ENCODE assay signal across 23 cellular contexts in the genomic region with DNA sequence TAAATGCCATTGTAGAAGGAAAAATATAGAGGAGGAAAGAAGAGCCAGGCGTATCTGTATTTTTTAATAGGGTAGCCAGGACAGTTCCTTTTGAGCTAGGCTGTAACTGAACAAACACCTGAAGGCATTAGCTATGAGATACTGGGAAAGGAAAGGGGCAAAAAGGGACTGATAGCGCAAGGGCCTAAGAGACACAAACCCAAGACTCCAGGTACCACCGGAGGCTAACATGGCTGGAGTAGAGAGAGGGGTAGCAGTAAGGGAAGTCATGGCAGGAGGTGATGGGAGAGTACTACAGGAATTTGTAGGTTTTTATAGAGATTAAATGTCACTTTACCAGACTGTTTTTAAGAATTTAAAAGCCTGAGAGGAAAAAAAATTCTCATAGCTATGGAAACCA. TPM values are rescaled to one million over a fixed set of nuclear protein-coding genes. Genes with fewer than 3 reads are reported as not detected.
DNase-seq lines count a peak whose midpoint lies in the region; ATAC-seq and TF ChIP-seq lines count a peak whose summit lies in the region.
"Had no signal": no experiment of that assay in that cellular context is flagged by ENCODE, and none has a peak within 500 bp of the region (broad histone marks: within the 10 kb centered on the region; RNA-seq: fewer than 3 reads in every experiment).

No MANE protein-coding gene starts in this region.

- ATAC-seq in HG03196 (IDR thresholded peaks at IDR 0.05; ENCODE audit: unreplicated experiment), result no peak
- ATAC-seq in HG03439 (IDR thresholded peaks at IDR 0.05; ENCODE audit: unreplicated experiment), result no peak

- no peaks in the 10 kb centered on the region for H3K79me2 ChIP-seq in PC-9 (ENCODE audit: low read depth)

- H3K9me3 Mint-ChIP-seq in T-helper 2 cell treated with Interferon-gamma antibody and Interleukin-4, amounts not matched to agents 5 μg/mL and 100 μg/mL, for 36 hours, result no peaks in the 10 kb centered on the region
- no peaks in the 10 kb centered on the region for H3K9me3 Mint-ChIP-seq in endodermal cell
- H3K9me3 Mint-ChIP-seq: type B pancreatic cell had no signal

- H2AFZ ChIP-seq in PC-9, result no peak overlapping the region

- H3K4me1 ChIP-seq in PC-9 (replicated peaks; ENCODE audit: insufficient read depth) (no peaks in the 10 kb centered on the region), endodermal cell (ENCODE audit: control insufficient read depth, insufficient read depth, low read length) (no peaks in the 10 kb centered on the region)
- H3K4me1 ChIP-seq: left ventricle myocardium inferior had no signal

- H3K9me2 ChIP-seq in PC-9 (ENCODE audit: insufficient read depth), result no peaks in the 10 kb centered on the region

- POLR2A ChIA-PET in AG04450 (lab: Yijun Ruan, JAX), result no interaction called here
- POLR2A ChIA-PET in PC-9 (lab: Charles Lee; ENCODE audit: unreplicated experiment), result interaction anchor here (0.5 kb wide), 1 partner anchor 9 kb away, joined by 4 read pairs; no protein-coding TSS in a partner anchor

- BruUV-seq in PC-9 (replicated peaks; lab: Mats Ljungman, UMichigan), result no TSS peak

- H3K27ac Mint-ChIP-seq in T-helper 2 cell treated with Interferon-gamma antibody and Interleukin-4, amounts not matched to agents 5 μg/mL and 100 μg/mL, for 36 hours, result peak overlapping the region; percentile 46
- peak overlapping the region; percentile 11 for H3K27ac Mint-ChIP-seq in endodermal cell

- no peaks in the 10 kb centered on the region for H3K27me3 Mint-ChIP-seq in T-helper 2 cell treated with Interferon-gamma antibody and Interleukin-4, amounts not matched to agents 5 μg/mL and 100 μg/mL, for 36 hours (ENCODE audit: low read depth)
- no peaks in the 10 kb centered on the region for H3K27me3 Mint-ChIP-seq in endodermal cell (ENCODE audit: insufficient read depth)
- H3K27me3 Mint-ChIP-seq: type B pancreatic cell had no signal

- TF ChIP-seq CTCF in AG04450 (IDR thresholded peaks at IDR 0.05; ENCODE audit: low read depth, low read length) (no peak), PC-9 (conservative IDR thresholded peaks at IDR 0.05) (no peak), endodermal cell (conservative IDR thresholded peaks at IDR 0.05) (no peak)

- H3K27me3 ChIP-seq in AG04450 (ENCODE audit: control insufficient read depth, insufficient read depth, low read length) (no peaks in the 10 kb centered on the region), PC-9 (ENCODE audit: insufficient read depth, low read depth) (no peaks in the 10 kb centered on the region), endodermal cell (ENCODE audit: control insufficient read depth, insufficient read depth, low read length, poor library complexity, severe bottlenecking) (no peaks in the 10 kb centered on the region)

- peaks cover 26% of the 10 kb centered on the region for H3K36me3 Mint-ChIP-seq in T-helper 2 cell treated with Interferon-gamma antibody and Interleukin-4, amounts not matched to agents 5 μg/mL and 100 μg/mL, for 36 hours (ENCODE audit: low read depth)
- H3K36me3 Mint-ChIP-seq in endodermal cell (ENCODE audit: low read depth), result peaks cover 31% of the 10 kb centered on the region

- intact Hi-C loops in PC-9 (cut with micrococcal nuclease; ENCODE audit: unreplicated experiment), result no loop called here

- no peak overlapping the region for H3K4me2 ChIP-seq in PC-9

- peaks cover 15% of the 10 kb centered on the region for H4K20me1 ChIP-seq in PC-9 (ENCODE audit: insufficient read depth)

- 94 to 100% methylated on average over 3 of the region's 3 CpGs for WGBS in endodermal cell (ENCODE audit: insufficient coverage in 1 of 2, insufficient read length in 1 of 2), 2 experiments

- H3K9me3 ChIP-seq in AG04450 (ENCODE audit: control insufficient read depth, insufficient read depth, low read length), result no peaks in the 10 kb centered on the region
- H3K9me3 ChIP-seq in PC-9 (ENCODE audit: insufficient read depth, low read depth), result no peaks in the 10 kb centered on the region
- no peaks in the 10 kb centered on the region for H3K9me3 ChIP-seq in endodermal cell (ENCODE audit: control insufficient read depth, low read length)
- H3K9me3 ChIP-seq: left ventricle myocardium inferior had no signal

- H3K27ac ChIP-seq in AG04450 (ENCODE audit: low read depth, low read length) (peak overlapping the region; percentile 71), PC-9 (peak overlapping the region; percentile 28; the same call in 1 of the 2 replicates), endodermal cell (ENCODE audit: low read depth, low read length) (no peak overlapping the region)
- H3K27ac ChIP-seq: left ventricle myocardium inferior had no signal

- H3F3A ChIP-seq in PC-9 (ENCODE audit: insufficient read depth, low read depth), result peaks cover 36% of the 10 kb centered on the region; the same call in 1 of the 2 replicates

- CTCF ChIA-PET in AG04450 (lab: Charles Lee) (interaction anchor here (1.1 to 1.2 kb wide), 2 partner anchors 41 to 104 kb away, joined by 3 to 5 read pairs; no protein-coding TSS in a partner anchor), PC-9 (lab: Charles Lee) (interaction anchor here (0.5 kb wide), 1 partner anchor 13 kb away, joined by 4 read pairs; no protein-coding TSS in a partner anchor)

- no peak overlapping the region for H3K9ac ChIP-seq in endodermal cell (ENCODE audit: extremely low read depth, low read length, poor library complexity, severe bottlenecking)

- H3K4me3 ChIP-seq in AG04450 (ENCODE audit: low read depth, low read length) (no peak overlapping the region), PC-9 (no peak overlapping the region), endodermal cell (ENCODE audit: low read length) (no peak overlapping the region)
- H3K4me3 ChIP-seq: left ventricle myocardium inferior had no signal

- H3K4me3 Mint-ChIP-seq in T-helper 2 cell treated with Interferon-gamma antibody and Interleukin-4, amounts not matched to agents 5 μg/mL and 100 μg/mL, for 36 hours, result no peak overlapping the region
- no peak overlapping the region for H3K4me3 Mint-ChIP-seq in endodermal cell
- H3K4me3 Mint-ChIP-seq: type B pancreatic cell had no signal

- H3K4me1 Mint-ChIP-seq in T-helper 2 cell treated with Interferon-gamma antibody and Interleukin-4, amounts not matched to agents 5 μg/mL and 100 μg/mL, for 36 hours (ENCODE audit: low read depth), result peaks cover 5% of the 10 kb centered on the region
- H3K4me1 Mint-ChIP-seq in endodermal cell, result no peaks in the 10 kb centered on the region

- no peak for DNase-seq in T-helper 2 cell treated with Interferon-gamma antibody and Interleukin-4, amounts not matched to agents 5 μg/mL and 100 μg/mL, for 36 hours (ENCODE audit: low spot score)
- DNase-seq in T-helper 2 cell (no peak), AG04450 (ENCODE audit: low read depth, low spot score) (no peak), PC-9 (no peak), endodermal cell (no peak), NCI-H526 treated with DMSO at 0.1 percent for 48 hours (lab: John Stamatoyannopoulos, UW) (no peak)
- DNase-seq: 8988T; caudate nucleus; DMS 273 treated with DMSO at 0.1 percent for 48 hours; glutamatergic neuron; islet precursor cell; KBM-7; left ventricle myocardium inferior; mesendoderm; NCI-H1092 treated with DMSO at 0.1 percent for 48 hours; NCI-H1694 treated with DMSO at 0.1 percent for 48 hours; NCI-H2171; stimulated activated CD4-positive, alpha-beta T cell treated with anti-CD3 and anti-CD28 coated beads, Interleukin-4, amount 100 ng/mL, for 4 hours; substantia nigra; SW 1271 had no signal

- H3K36me3 ChIP-seq in PC-9 (ENCODE audit: low read depth) (peaks cover 21% of the 10 kb centered on the region; the same call in 1 of the 2 replicates), endodermal cell (ENCODE audit: control insufficient read depth, insufficient read depth, low read length) (peaks cover 75% of the 10 kb centered on the region)

RNA-seq across cellular contexts. Expression of a gene that starts 20.7 kb away (rescaled TPM):
- 11.9 and 14.2 TPM in 2 replicates for polyA plus RNA-seq in AG04450 (2011; rRNA removed)
- polyA minus RNA-seq in AG04450 (2011; rRNA and poly(A)+ RNA removed), result 2.4 and 3.5 TPM in 2 replicates
- 11.2 and 17.8 TPM in 2 replicates for total RNA-seq in PC-9 (2021)
- 10 to 100 TPM; 16.6 to 21.3 TPM for total RNA-seq in endodermal cell
- 17.3 TPM for polyA plus RNA-seq in endodermal cell (2013, experiment 1 of 2)
- 16.0 TPM for polyA plus RNA-seq in endodermal cell (2013, experiment 2 of 2)
